ENCODE assay signal across 9 cellular contexts in the genomic region with DNA sequence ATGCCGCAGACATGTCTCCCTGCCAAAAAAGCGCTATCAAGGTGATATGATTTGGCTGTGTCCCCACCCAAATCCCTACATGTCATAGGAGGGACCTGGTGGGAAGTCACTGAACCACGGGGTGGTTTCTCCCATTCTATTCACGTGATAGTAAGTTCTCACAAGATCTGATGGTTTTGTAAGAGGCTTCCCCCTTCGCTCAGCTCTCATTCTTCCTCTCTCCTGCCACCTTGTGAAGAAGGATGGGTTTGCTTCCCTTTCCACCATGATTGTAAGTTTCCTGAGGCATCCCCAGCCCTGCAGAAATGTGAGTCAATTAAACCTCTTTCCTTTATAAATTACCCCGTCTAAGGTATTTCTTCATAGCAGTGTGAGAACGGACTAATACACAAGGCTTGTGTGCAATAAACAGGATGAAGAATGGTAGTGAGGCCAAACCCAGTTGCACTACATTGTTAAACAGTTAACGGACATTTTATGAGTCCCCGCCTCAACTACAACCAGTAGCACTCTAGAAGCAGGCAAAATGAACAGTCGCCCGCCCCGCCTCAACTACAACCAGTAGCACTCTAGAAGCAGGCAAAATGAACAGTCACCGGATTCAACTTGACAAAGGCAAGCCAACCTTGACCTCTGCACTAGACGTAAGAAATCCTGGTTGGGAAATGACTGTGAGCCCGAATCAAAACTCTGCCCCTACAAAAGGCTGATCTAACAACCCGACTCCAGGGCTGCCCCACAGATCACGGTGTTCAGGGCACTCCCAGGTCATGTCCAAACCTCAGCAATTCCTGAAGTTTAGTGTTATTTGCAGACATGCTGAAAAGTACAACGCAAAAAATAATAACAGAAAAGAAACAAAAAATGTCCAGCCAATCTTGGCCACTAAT. TPM values are rescaled to one million over a fixed set of nuclear protein-coding genes. Genes with fewer than 3 reads are reported as not detected.
DNase-seq lines count a peak whose midpoint lies in the region; TF ChIP-seq lines count a peak whose summit lies in the region.
"Had no signal": no experiment of that assay in that cellular context is flagged by ENCODE, and none has a peak within 500 bp of the region (broad histone marks: within the 10 kb centered on the region; RNA-seq: fewer than 3 reads in every experiment).

No MANE protein-coding gene starts in this region.

- TF ChIP-seq CTCF in MCF 10A (IDR thresholded peaks at IDR 0.05; ENCODE audit: unreplicated experiment), result no peak
- peak in 1 of 2 donors; percentile 4 for TF ChIP-seq CTCF in mammary epithelial cell (conservative IDR thresholded peaks at IDR 0.05 in 1 of 2, IDR thresholded peaks at IDR 0.05 in 1 of 2; ENCODE audit: extremely low read depth in 1 of 2, insufficient read depth in 1 of 2, low read depth in 1 of 2, low read length in 2 of 2)
- TF ChIP-seq CTCF in fibroblast of pulmonary artery (IDR thresholded peaks at IDR 0.05; ENCODE audit: low read length, missing control alignments), result peak; percentile 34
- TF ChIP-seq CTCF in transverse colon (IDR thresholded peaks at IDR 0.05), result peak in 2 of 5 experiments; percentile 11 to 17

- H3K36me3 Mint-ChIP-seq in MCF 10A (ENCODE audit: insufficient read depth, unreplicated experiment) (peaks cover 32% of the 10 kb centered on the region), immature natural killer cell (peaks cover 13 to 37% (median 21%) of the 10 kb centered on the region in 3 donors)
- H3K36me3 Mint-ChIP-seq in activated T-helper 2 cell treated with anti-CD3 and anti-CD28 coated beads, Interferon-gamma antibody, Interleukin-2, Interleukin-4, amounts not matched to agents 10 μg/mL and 5 μg/mL and 100 μg/mL, durations not matched to agents 14 hours and 24 hours and 36 hours (ENCODE audit: low read depth), result peaks cover 47% of the 10 kb centered on the region

- H3K27me3 ChIP-seq in mammary epithelial cell (ENCODE audit: insufficient read depth, low read length) (no peaks in the 10 kb centered on the region), SJCRH30 (no peaks in the 10 kb centered on the region), transverse colon (no peaks in the 10 kb centered on the region)

- POLR2A ChIA-PET in MCF 10A (lab: Yijun Ruan, JAX), result interaction anchor here (1.0 kb wide), 1 partner anchor 308 kb away, joined by 3 read pairs; no protein-coding TSS in a partner anchor

- H3K4me3 ChIP-seq in mammary epithelial cell (replicated peaks in 1 of 3; ENCODE audit: insufficient read depth in 1 of 3, low read depth in 2 of 3, low read length in 3 of 3) (no peak overlapping the region), SJCRH30 (no peak overlapping the region), fibroblast of pulmonary artery (replicated peaks; ENCODE audit: low read depth, low read length) (no peak overlapping the region), transverse colon (no peak overlapping the region)

- 78% methylated on average over 15 of the region's 18 CpGs for WGBS in mammary epithelial cell (ENCODE audit: low coverage, missing lambda C conversion rate)
- WGBS in transverse colon (ENCODE audit: low coverage in 1 of 2), 2 donors, result 77 to 88% methylated on average over 10 to 18 of the region's 18 CpGs

- in situ Hi-C loops in mammary epithelial cell (cut with MboI; ENCODE audit: low sequenced_read_pairs in 2 of 2), result no loop called here
- in situ Hi-C loops in transverse colon (cut with MboI; ENCODE audit: low pct_ligation_motif_present in 1 of 4, low pct_unique_long_range_greater_than_20kb in 1 of 4, low sequenced_read_pairs in 3 of 4), result no loop called here

- no TSS peak for BruUV-seq in MCF 10A (replicated peaks; lab: Mats Ljungman, UMichigan)
- BruUV-seq in mammary epithelial cell (replicated peaks; lab: Mats Ljungman, UMichigan), result no TSS peak

- no peak overlapping the region for H3K27ac Mint-ChIP-seq in MCF 10A (ENCODE audit: low read depth, unreplicated experiment)
- H3K27ac Mint-ChIP-seq in activated T-helper 2 cell treated with anti-CD3 and anti-CD28 coated beads, Interferon-gamma antibody, Interleukin-2, Interleukin-4, amounts not matched to agents 10 μg/mL and 5 μg/mL and 100 μg/mL, durations not matched to agents 14 hours and 24 hours and 36 hours, result no peak overlapping the region
- H3K27ac Mint-ChIP-seq in immature natural killer cell, result peak overlapping the region in 3 of 6 donors; percentile 29 to 62 (median 31)

- H3K4me1 ChIP-seq in mammary epithelial cell (ENCODE audit: insufficient read depth, low read length) (peaks cover 28% of the 10 kb centered on the region), SJCRH30 (no peaks in the 10 kb centered on the region), transverse colon (peaks cover 0 to 14% (median 6%) of the 10 kb centered on the region in 4 donors)

- H3K36me3 ChIP-seq in mammary epithelial cell (ENCODE audit: insufficient read depth, low read length) (peaks cover 13% of the 10 kb centered on the region), SJCRH30 (no peaks in the 10 kb centered on the region), transverse colon (peaks cover 0 to 17% (median under 1%) of the 10 kb centered on the region in 4 donors)

- no peak overlapping the region for H3K27ac ChIP-seq in mammary epithelial cell (ENCODE audit: insufficient read depth, low read depth, low read length)
- H3K27ac ChIP-seq in SJCRH30, result no peak overlapping the region
- peak overlapping the region in 1 of 4 donors; percentile 39 for H3K27ac ChIP-seq in transverse colon
- H3K27ac ChIP-seq: KMS-11 had no signal

- H4K20me1 ChIP-seq in mammary epithelial cell (ENCODE audit: insufficient read depth, low read length), result no peaks in the 10 kb centered on the region

- no peak overlapping the region for H3K9ac ChIP-seq in mammary epithelial cell (ENCODE audit: insufficient read depth, low read length)
- H3K9ac ChIP-seq: KMS-11 had no signal

- H3K4me3 Mint-ChIP-seq in MCF 10A (ENCODE audit: unreplicated experiment), result no peak overlapping the region
- H3K4me3 Mint-ChIP-seq in activated T-helper 2 cell treated with anti-CD3 and anti-CD28 coated beads, Interferon-gamma antibody, Interleukin-2, Interleukin-4, amounts not matched to agents 10 μg/mL and 5 μg/mL and 100 μg/mL, durations not matched to agents 14 hours and 24 hours and 36 hours (ENCODE audit: low read depth), result no peak overlapping the region
- no peak overlapping the region for H3K4me3 Mint-ChIP-seq in immature natural killer cell

- intact Hi-C loops in MCF 10A (cut with micrococcal nuclease) (no loop called here), mammary epithelial cell (cut with micrococcal nuclease) (no loop called here), transverse colon (cut with DNase I; ENCODE audit: low total_unique reads) (no loop called here)
- intact Hi-C loops in activated T-helper 2 cell treated with anti-CD3 and anti-CD28 coated beads, Interferon-gamma antibody, Interleukin-2, Interleukin-4, amounts not matched to agents 10 μg/mL and 5 μg/mL and 100 μg/mL, durations not matched to agents 14 hours and 24 hours and 36 hours (cut with micrococcal nuclease), result no loop called here

- no peaks in the 10 kb centered on the region for H3K9me3 ChIP-seq in mammary epithelial cell (replicated peaks; ENCODE audit: insufficient read depth, low read length)
- H3K9me3 ChIP-seq in SJCRH30 (replicated peaks), result no peaks in the 10 kb centered on the region
- no peaks in the 10 kb centered on the region for H3K9me3 ChIP-seq in transverse colon

- peak; percentile 13 for DNase-seq in MCF 10A (ENCODE audit: unreplicated experiment)
- no peak for DNase-seq in mammary epithelial cell
- DNase-seq in SJCRH30, result peak; percentile 4 to 43
- peak; percentile 58 for DNase-seq in fibroblast of pulmonary artery (ENCODE audit: low read depth)
- peak; percentile 37 for DNase-seq in transverse colon
- DNase-seq in activated T-helper 2 cell treated with anti-CD3 and anti-CD28 coated beads, Interferon-gamma antibody, Interleukin-2, Interleukin-4, amounts not matched to agents 10 μg/mL and 5 μg/mL and 100 μg/mL, durations not matched to agents 14 hours and 24 hours and 36 hours (ENCODE audit: low spot score), result no peak
- no peak for DNase-seq in NCI-H510A treated with DMSO at 0.1 percent for 48 hours (lab: John Stamatoyannopoulos, UW)
- no peak for DNase-seq in immature natural killer cell

- H3K4me1 Mint-ChIP-seq in MCF 10A (ENCODE audit: insufficient read depth, unreplicated experiment) (peaks cover 16% of the 10 kb centered on the region), immature natural killer cell (peaks cover 0 to 13% of the 10 kb centered on the region in 2 donors)
- H3K4me1 Mint-ChIP-seq in activated T-helper 2 cell treated with anti-CD3 and anti-CD28 coated beads, Interferon-gamma antibody, Interleukin-2, Interleukin-4, amounts not matched to agents 10 μg/mL and 5 μg/mL and 100 μg/mL, durations not matched to agents 14 hours and 24 hours and 36 hours (ENCODE audit: low read depth), result peaks cover 5% of the 10 kb centered on the region

- TF ChIP-seq EP300 in transverse colon (IDR thresholded peaks at IDR 0.05; ENCODE audit: low read depth), result no peak

- H3K27me3 Mint-ChIP-seq in MCF 10A (ENCODE audit: insufficient read depth, unreplicated experiment) (no peaks in the 10 kb centered on the region), immature natural killer cell (ENCODE audit: low read depth in 3 of 3) (peaks cover 0 to 2% (median 1%) of the 10 kb centered on the region in 3 donors)
- no peaks in the 10 kb centered on the region for H3K27me3 Mint-ChIP-seq in activated T-helper 2 cell treated with anti-CD3 and anti-CD28 coated beads, Interferon-gamma antibody, Interleukin-2, Interleukin-4, amounts not matched to agents 10 μg/mL and 5 μg/mL and 100 μg/mL, durations not matched to agents 14 hours and 24 hours and 36 hours (ENCODE audit: low read depth)

- CTCF ChIA-PET in MCF 10A (lab: Yijun Ruan, JAX) (interaction anchor here (0.6 to 2.0 kb wide), 6 partner anchors 12 to 412 kb away, joined by 3 to 9 read pairs (median 3); no protein-coding TSS in a partner anchor), mammary epithelial cell (lab: Charles Lee; ENCODE audit: low non-redundant PET) (interaction anchor here (0.7 kb wide), 1 partner anchor 68 kb away, joined by 4 read pairs; no protein-coding TSS in a partner anchor)

- H3K4me2 ChIP-seq in mammary epithelial cell (ENCODE audit: insufficient read depth, low read depth, low read length), result no peak overlapping the region
- H3K4me2 ChIP-seq: KMS-11 had no signal

- H3K9me3 Mint-ChIP-seq in MCF 10A (ENCODE audit: unreplicated experiment), result no peaks in the 10 kb centered on the region
- H3K9me3 Mint-ChIP-seq in activated T-helper 2 cell treated with anti-CD3 and anti-CD28 coated beads, Interferon-gamma antibody, Interleukin-2, Interleukin-4, amounts not matched to agents 10 μg/mL and 5 μg/mL and 100 μg/mL, durations not matched to agents 14 hours and 24 hours and 36 hours, result no peaks in the 10 kb centered on the region
- no peaks in the 10 kb centered on the region for H3K9me3 Mint-ChIP-seq in immature natural killer cell

- H2AFZ ChIP-seq in mammary epithelial cell (ENCODE audit: low read depth, low read length), result no peak overlapping the region

- dilution Hi-C loops in mammary epithelial cell (cut with HindIII; ENCODE audit: low sequenced_read_pairs), result no loop called here

- TF ChIP-seq POLR2A in transverse colon (IDR thresholded peaks at IDR 0.05), result no peak

- peaks cover 37% of the 10 kb centered on the region for H3K79me2 ChIP-seq in mammary epithelial cell (ENCODE audit: insufficient read depth, low read length)

RNA-seq across cellular contexts. Expression of gene VPS53, which starts 26.3 kb away (rescaled TPM):
- total RNA-seq in MCF 10A (2022) (43.5 and 55.0 TPM in 2 replicates), mammary epithelial cell (100 to 1,000 TPM in 1 of 2 donors, 10 to 100 TPM in 1; 48.3 to 112 TPM), transverse colon (10 to 100 TPM; 26.4 to 80.4 (median 47.7) TPM)
- polyA plus RNA-seq in mammary epithelial cell (30.6 TPM), immature natural killer cell (10 to 100 TPM in 1 of 3 donors, 1 to 10 TPM in 2; 3.3 to 13.0 (median 6.9) TPM)
- polyA minus RNA-seq in mammary epithelial cell, result 221 TPM
- total RNA-seq in SJCRH30 (2014; rRNA removed; shearing (Covaris generic)), result 10.4 and 13.2 TPM in 2 replicates
- total RNA-seq in activated T-helper 2 cell treated with anti-CD3 and anti-CD28 coated beads, Interferon-gamma antibody, Interleukin-2, Interleukin-4, amounts not matched to agents 10 μg/mL and 5 μg/mL and 100 μg/mL, durations not matched to agents 14 hours and 24 hours and 36 hours, result 84.9 and 86.1 TPM in 2 replicates

RNA-seq across cellular contexts. Expression of gene TLCD3A, which starts 44.1 kb away (rescaled TPM):
- 28.4 and 31.6 TPM in 2 replicates for total RNA-seq in MCF 10A (2022)
- 10 to 100 TPM; 24.2 to 41.1 TPM for total RNA-seq in mammary epithelial cell
- polyA plus RNA-seq in mammary epithelial cell, result 62.5 TPM
- 86.8 TPM for polyA minus RNA-seq in mammary epithelial cell
- 11.0 and 12.3 TPM in 2 replicates for total RNA-seq in SJCRH30 (2014; rRNA removed; shearing (Covaris generic))
- total RNA-seq in transverse colon, result 1 to 10 TPM; 3.2 to 6.4 (median 4.1) TPM
- 38.1 and 41.0 TPM in 2 replicates for total RNA-seq in activated T-helper 2 cell treated with anti-CD3 and anti-CD28 coated beads, Interferon-gamma antibody, Interleukin-2, Interleukin-4, amounts not matched to agents 10 μg/mL and 5 μg/mL and 100 μg/mL, durations not matched to agents 14 hours and 24 hours and 36 hours
- 1 to 10 TPM in 1 of 3 donors, under 1 TPM in 1, not detected in 1; 0.92 to 1.4 TPM for polyA plus RNA-seq in immature natural killer cell

Comparison
In these comparisons a context has a peak if more than half of its experiments do, and no peak if none do; other contexts are left out.
1. DNase-seq: peak in MCF 10A (single experiment), SJCRH30 (2 of 2), fibroblast of pulmonary artery (single experiment) and transverse colon (single experiment); none in mammary epithelial cell (single experiment), activated T-helper 2 cell treated with anti-CD3 and anti-CD28 coated beads, Interferon-gamma antibody, Interleukin-2, Interleukin-4, amounts not matched to agents 10 μg/mL and 5 μg/mL and 100 μg/mL, durations not matched to agents 14 hours and 24 hours and 36 hours (single experiment), NCI-H510A treated with DMSO at 0.1 percent for 48 hours (single experiment) and immature natural killer cell (0 of 3).